ENCODE assay signal across 9 cellular contexts in the genomic region with DNA sequence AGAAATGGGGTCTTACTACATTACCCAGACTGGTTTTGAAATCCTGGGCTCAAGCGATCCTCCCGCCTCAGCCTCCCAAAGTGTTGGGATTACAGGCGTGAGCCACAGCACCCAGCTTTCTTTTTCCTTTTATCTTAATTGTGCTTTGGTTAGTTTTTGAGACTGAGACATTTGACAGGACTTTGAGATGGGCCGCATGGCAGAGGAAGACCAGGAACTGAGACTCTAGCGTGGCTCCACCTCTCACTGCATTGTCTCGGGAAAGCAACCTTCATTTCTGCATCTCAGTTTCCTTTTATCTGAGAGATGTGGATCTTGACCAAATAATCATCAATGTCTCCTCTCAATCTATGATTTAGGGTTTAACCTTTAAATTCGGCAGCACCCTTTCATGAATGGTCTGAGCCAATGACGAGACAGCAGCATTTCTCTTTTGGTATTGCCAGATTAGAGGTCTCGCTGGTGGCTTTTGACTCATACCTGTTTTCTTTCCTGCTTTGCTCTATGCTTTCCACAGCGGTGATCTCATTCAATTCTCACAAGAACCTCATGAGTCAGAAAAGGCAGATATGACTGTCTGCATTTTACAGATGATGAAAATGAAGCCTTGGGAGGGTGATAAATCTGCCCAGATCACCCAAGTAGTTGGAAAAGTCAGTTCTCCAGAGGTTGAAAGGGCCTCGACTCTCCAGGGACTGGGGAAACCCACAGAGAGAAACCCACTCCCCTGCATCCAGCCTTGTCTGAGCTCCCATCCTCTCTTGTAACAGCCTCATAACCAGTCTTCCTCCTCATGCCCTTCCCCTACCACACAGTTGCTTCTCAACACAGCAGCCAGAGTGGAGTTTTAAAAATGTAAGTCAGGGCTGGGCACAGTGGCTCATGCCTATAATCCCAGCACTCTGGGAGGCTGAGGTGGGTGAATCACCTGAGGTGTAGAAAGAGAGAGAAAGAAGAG.
DNase-seq lines count a peak whose midpoint lies in the region; ATAC-seq, FAIRE-seq and TF ChIP-seq lines count a peak whose summit lies in the region.
"Had no signal": no experiment of that assay in that cellular context is flagged by ENCODE, and none has a peak within 500 bp of the region (broad histone marks: within the 10 kb centered on the region; RNA-seq: fewer than 3 reads in every experiment).

No MANE protein-coding gene starts in this region.

- H3K27me3 Mint-ChIP-seq in T-cell: peaks cover 7 to 10% of the 10 kb centered on the region in 2 donors

- peak; percentile 92 for FAIRE-seq in urothelium cell line (lab: Jason Lieb, UNC)
- FAIRE-seq: islet of Langerhans had no signal

- H3K4me3 Mint-ChIP-seq in T-cell: peak overlapping the region; percentile 31 to 68 (median 61)

- CTCF ChIA-PET in T-cell (lab: Charles Lee): interaction anchor here (0.8 to 3.8 kb wide), 6 partner anchors 9 to 261 kb away, joined by 3 to 24 read pairs (median 4); no protein-coding TSS in a partner anchor

- no peak for TF ChIP-seq CTCF in epithelial cell of esophagus (IDR thresholded peaks at IDR 0.05; ENCODE audit: insufficient read depth, low read depth, low read length, missing control alignments)

- peak overlapping the region; percentile 80 to 90 for H3K27ac Mint-ChIP-seq in T-cell

- peak; percentile 90 for ATAC-seq in GM18499 (IDR thresholded peaks at IDR 0.05; ENCODE audit: insufficient read depth, unreplicated experiment)
- peak; percentile 76 for ATAC-seq in HG02642 (IDR thresholded peaks at IDR 0.05; ENCODE audit: poor library complexity, unreplicated experiment)
- peak; percentile 61 to 89 (median 84) for ATAC-seq in T-cell (replicated peaks in 1 of 4)

- DNase-seq in T-cell: peak in 5 of 34 experiments; percentile 1 to 36 (median 7)
- peak; percentile 97 for DNase-seq in epithelial cell of esophagus (ENCODE audit: low read depth)
- DNase-seq in urothelium cell line (ENCODE audit: low spot score): peak; percentile 83
- no peak for DNase-seq in AG08396 (ENCODE audit: low spot score)
- no peak for DNase-seq in OCI-M2 (lab: John Stamatoyannopoulos, UW; ENCODE audit: unreplicated experiment)
- DNase-seq in NCI-H345 (lab: John Stamatoyannopoulos, UW): no peak

- peaks cover 21 to 35% (median 30%) of the 10 kb centered on the region in 3 donors for H3K4me1 Mint-ChIP-seq in T-cell

- POLR2A ChIA-PET in T-cell (lab: Charles Lee): no interaction called here

- no peaks in the 10 kb centered on the region for H3K36me3 Mint-ChIP-seq in T-cell

- no peaks in the 10 kb centered on the region for H3K9me3 Mint-ChIP-seq in T-cell

- H3K4me3 ChIP-seq in epithelial cell of esophagus (ENCODE audit: low read length): no peak overlapping the region

Comparison
In these comparisons a context has a peak if more than half of its experiments do, and no peak if none do; other contexts are left out.
1. DNase-seq: peak in epithelial cell of esophagus (single experiment) and urothelium cell line (single experiment); none in AG08396 (single experiment), OCI-M2 (single experiment) and NCI-H345 (single experiment).
2. Peak in every context shown above with its lines, with median percentiles within 50 percentile points of each other: ATAC-seq.